ENCODE assay signal across 23 cellular contexts in the genomic region with DNA sequence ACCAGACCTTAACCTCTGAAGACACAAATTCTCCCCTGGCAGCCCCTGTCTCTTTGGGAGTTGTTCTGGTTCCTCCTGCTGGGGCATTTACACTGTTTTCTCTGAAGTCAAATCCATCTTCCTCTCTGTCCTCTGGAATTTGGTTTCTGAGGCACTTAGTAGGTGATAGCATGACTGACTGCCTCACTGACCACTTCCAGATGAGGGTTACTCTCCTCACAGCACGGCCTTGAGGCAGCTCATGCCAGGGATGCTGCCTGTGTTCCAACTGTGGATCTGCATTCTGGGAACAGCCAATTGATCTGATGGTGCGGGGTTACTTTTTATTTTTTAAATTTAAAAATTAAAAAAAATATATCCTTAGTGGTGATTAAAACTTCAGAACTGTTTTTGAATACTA.
"Had no signal": no experiment of that assay in that cellular context is flagged by ENCODE, and none has a peak within 500 bp of the region (broad histone marks: within the 10 kb centered on the region; RNA-seq: fewer than 3 reads in every experiment).

No MANE protein-coding gene starts in this region.

- ATAC-seq: activated naive CD4-positive, alpha-beta T cell treated with anti-CD3 and anti-CD28 coated beads, Interleukin-2, amount 50 U/mL, for 72 hours; activated T-cell treated with anti-CD3 and anti-CD28 coated beads, Interleukin-2, amount 50 U/mL, for 72 hours; effector memory CD8-positive, alpha-beta T cell; stimulated activated naive CD8-positive, alpha-beta T cell treated with anti-CD3 and anti-CD28 coated beads, Interleukin-15, Interleukin-2, amounts not matched to agents 100 U/mL and 50 U/mL, for 24 hours; T-cell had no signal

- H3K4me3 ChIP-seq: cardiac muscle cell, heart left ventricle, ovary, prostate gland, thyroid gland had no signal

- H3K9me3 ChIP-seq: heart left ventricle, neutrophil, ovary, prostate gland, thyroid gland had no signal

- H3K4me1 ChIP-seq: prostate gland, thyroid gland had no signal

- H3K36me3 ChIP-seq: cardiac muscle cell, heart left ventricle, neutrophil, ovary, prostate gland, thyroid gland had no signal

- DNase-seq: activated CD4-positive, alpha-beta T cell treated with anti-CD3 and anti-CD28 coated beads for 4 hours; activated CD4-positive, alpha-beta T cell treated with anti-CD3 and anti-CD28 coated beads, Interleukin-2, amount 50 U/mL, for 4 hours; activated CD4-positive, CD25-positive, alpha-beta regulatory T cell; activated naive CD4-positive, alpha-beta T cell; activated T-cell treated with anti-CD3 and anti-CD28 coated beads for 4 hours; activated T-cell treated with anti-CD3 and anti-CD28 coated beads, Interleukin-2, amount 50 U/mL, for 72 hours; cortex of kidney; effector memory CD8-positive, alpha-beta T cell; erythroblast; foreskin fibroblast; heart left ventricle; kidney glomerular epithelial cell; mammary epithelial cell; ovary; retina; stimulated activated CD4-positive, alpha-beta T cell treated with anti-CD3 and anti-CD28 coated beads, Interleukin-4, amount 100 ng/mL, for 1 hour; stimulated activated naive CD8-positive, alpha-beta T cell treated with anti-CD3 and anti-CD28 coated beads, Interleukin-15, Interleukin-2, amounts not matched to agents 100 U/mL and 50 U/mL, for 24 hours; T-cell; thyroid gland had no signal

- H3K27me3 ChIP-seq: heart left ventricle, ovary, thyroid gland had no signal

- H3K27ac ChIP-seq: cardiac muscle cell, neutrophil, ovary, prostate gland, thyroid gland had no signal
